In genomic region chr7:85714182-85714581, GRCh38 we compare ENCODE assay signal across 17 cellular contexts.
DNase-seq lines count a peak whose midpoint lies in the region; ATAC-seq lines count a peak whose summit lies in the region.
"Had no signal": no experiment of that assay in that cellular context is flagged by ENCODE, and none has a peak within 500 bp of the region (broad histone marks: within the 10 kb centered on the region; RNA-seq: fewer than 3 reads in every experiment).

No MANE protein-coding gene starts in this region.

- DNase-seq in cerebellar cortex (ENCODE audit: low spot score) (no peak), D341Med (ENCODE audit: low spot score) (no peak), occipital lobe (lab: John Stamatoyannopoulos, UW) (no peak)
- no peak for DNase-seq in activated effector memory CD4-positive, alpha-beta T cell treated with Interleukin-2 at 50 U/mL for 16 hours
- DNase-seq: activated CD4-positive, alpha-beta T cell treated with anti-CD3 and anti-CD28 coated beads, Interleukin-2, amount 50 U/mL, for 4 hours; activated naive CD8-positive, alpha-beta T cell treated with anti-CD3 and anti-CD28 coated beads, Interleukin-2, amount 10 ng/mL, durations not matched to agents 7 days and 5 days; activated T-cell treated with anti-CD3 and anti-CD28 coated beads, Interleukin-2, amount 50 U/mL, for 48 hours; DMS 273 treated with DMSO at 0.1 percent for 48 hours; erythroblast; left ventricle myocardium inferior; NCI-H774; small intestine; thyroid gland had no signal

- ATAC-seq in GM18907 (IDR thresholded peaks at IDR 0.05; ENCODE audit: unreplicated experiment) (peak; percentile 39), GM21723 (IDR thresholded peaks at IDR 0.05; ENCODE audit: unreplicated experiment) (peak; percentile 89), HG03280 (IDR thresholded peaks at IDR 0.05; ENCODE audit: unreplicated experiment) (peak; percentile 66)
- ATAC-seq: K562 had no signal

Comparison
In these comparisons a context has a peak if more than half of its experiments do, and no peak if none do; other contexts are left out.
1. ATAC-seq: peak in every context shown above with its lines; median percentile 89 in GM21723; 66 in HG03280; 39 in GM18907.